In genomic region chr12:85632390-85632789, GRCh38 we compare ENCODE assay signal across 24 cellular contexts.
A peak's percentile ranks its signal among the peaks of the same experiment; 100 is the strongest.
DNase-seq lines count a peak whose midpoint lies in the region; ATAC-seq and TF ChIP-seq lines count a peak whose summit lies in the region.
"Had no signal": no experiment of that assay in that cellular context is flagged by ENCODE, and none has a peak within 500 bp of the region (broad histone marks: within the 10 kb centered on the region; RNA-seq: fewer than 3 reads in every experiment).

No MANE protein-coding gene starts in this region.

- no peak for TF ChIP-seq RAD21 in SK-N-SH (IDR thresholded peaks at IDR 0.05; ENCODE audit: low read length)

- H3K4me1 Mint-ChIP-seq in activated T-cell treated with anti-CD3 and anti-CD28 coated beads, Interleukin-2, amount 50 U/mL, for 72 hours (ENCODE audit: low read depth) = no peaks in the 10 kb centered on the region
- H3K4me1 Mint-ChIP-seq: CD8-positive, alpha-beta memory T cell; naive thymus-derived CD8-positive, alpha-beta T cell had no signal

- TF ChIP-seq EP300 in SK-N-SH (IDR thresholded peaks at IDR 0.05; ENCODE audit: borderline replicate concordance in 1 of 2, low read depth in 1 of 2, low read length in 1 of 2) = no peak

- POLR2A ChIA-PET in SK-N-SH (lab: Yijun Ruan, JAX) = no interaction called here

- WGBS in SK-N-SH (ENCODE audit: low lambda C conversion rate) = 11% methylated on average over 2 of the region's 2 CpGs

- ATAC-seq in SK-N-SH treated with all-trans-retinoic acid at 6 μM for 48 hours (no peak; the same call in 2 of the 3 replicates), HG03354 (IDR thresholded peaks at IDR 0.05; ENCODE audit: poor library complexity, severe bottlenecking, unreplicated experiment) (no peak), GM18867 (IDR thresholded peaks at IDR 0.05; ENCODE audit: unreplicated experiment) (no peak), GM18502 (IDR thresholded peaks at IDR 0.05; ENCODE audit: poor library complexity, unreplicated experiment) (no peak)
- no peak for ATAC-seq in activated T-cell treated with anti-CD3 and anti-CD28 coated beads, Interleukin-2, amount 50 U/mL, for 72 hours (replicated peaks in 1 of 2)
- ATAC-seq: naive thymus-derived CD8-positive, alpha-beta T cell had no signal

- H3K79me2 ChIP-seq in SK-N-SH (ENCODE audit: insufficient read depth) = no peaks in the 10 kb centered on the region

- no peak overlapping the region for H2AFZ ChIP-seq in SK-N-SH (ENCODE audit: low read depth)

- no peak overlapping the region for H3K4me2 ChIP-seq in SK-N-SH

- H3K36me3 Mint-ChIP-seq in activated T-cell treated with anti-CD3 and anti-CD28 coated beads, Interleukin-2, amount 50 U/mL, for 72 hours (ENCODE audit: insufficient read depth in 2 of 2) = no peaks in the 10 kb centered on the region
- H3K36me3 Mint-ChIP-seq: CD8-positive, alpha-beta memory T cell; naive thymus-derived CD8-positive, alpha-beta T cell had no signal

- peaks cover 2 to 6% of the 10 kb centered on the region in 2 donors for H3K9me3 Mint-ChIP-seq in activated T-cell treated with anti-CD3 and anti-CD28 coated beads, Interleukin-2, amount 50 U/mL, for 72 hours

- TF ChIP-seq CTCF in SK-N-SH (IDR thresholded peaks at IDR 0.05) = no peak
- no peak for TF ChIP-seq CTCF in fibroblast of the aortic adventitia (IDR thresholded peaks at IDR 0.05; ENCODE audit: insufficient read depth, low read length)

- CTCF ChIA-PET in SK-N-SH (lab: Yijun Ruan, JAX) = no interaction called here

- no peaks in the 10 kb centered on the region for H4K20me1 ChIP-seq in SK-N-SH (ENCODE audit: insufficient read depth)

- no peaks in the 10 kb centered on the region for H3K9me3 ChIP-seq in SK-N-SH
- H3K9me3 ChIP-seq: SJSA1 had no signal

- no peak overlapping the region for H3K9ac ChIP-seq in SK-N-SH

- H3K27ac Mint-ChIP-seq in activated T-cell treated with anti-CD3 and anti-CD28 coated beads, Interleukin-2, amount 50 U/mL, for 72 hours = no peak overlapping the region
- H3K27ac Mint-ChIP-seq: CD8-positive, alpha-beta memory T cell; naive thymus-derived CD8-positive, alpha-beta T cell had no signal

- H3K4me3 ChIP-seq in SK-N-SH (ENCODE audit: low read depth in 2 of 2, low read length in 1 of 2) (no peak overlapping the region), fibroblast of the aortic adventitia (ENCODE audit: low read depth, low read length) (no peak overlapping the region)
- H3K4me3 ChIP-seq: dorsolateral prefrontal cortex, MG63, SJSA1 had no signal

- DNase-seq in SK-N-SH (no peak), amniotic epithelial cell (ENCODE audit: low read depth) (peak; percentile 62), fibroblast of the aortic adventitia (ENCODE audit: low read depth) (peak; percentile 77)
- no peak for DNase-seq in activated T-cell treated with anti-CD3 and anti-CD28 coated beads, Interleukin-2, amount 50 U/mL, for 72 hours
- DNase-seq: 8988T; activated effector memory CD4-positive, alpha-beta T cell treated with Interleukin-2 at 50 U/mL for 16 hours; activated T-cell treated with anti-CD3 and anti-CD28 coated beads for 4 hours; CD8-positive, alpha-beta memory T cell; DMS153; dorsolateral prefrontal cortex; kidney; MG63; naive thymus-derived CD8-positive, alpha-beta T cell; NCI-H1436 treated with DMSO at 0.1 percent for 48 hours; NCI-H446; NCI-H774; occipital lobe; RPMI8226; stimulated activated naive CD4-positive, alpha-beta T cell treated with Interleukin-2 at 50 U/mL for 16 hours had no signal

- H3K9me2 ChIP-seq in SK-N-SH = no peaks in the 10 kb centered on the region

- H3K27ac ChIP-seq in SK-N-SH (ENCODE audit: low read depth in 2 of 2, low read length in 1 of 2) = no peak overlapping the region
- H3K27ac ChIP-seq: dorsolateral prefrontal cortex, SJSA1 had no signal

- no peak overlapping the region for H3K4me3 Mint-ChIP-seq in activated T-cell treated with anti-CD3 and anti-CD28 coated beads, Interleukin-2, amount 50 U/mL, for 72 hours
- H3K4me3 Mint-ChIP-seq: CD8-positive, alpha-beta memory T cell; naive thymus-derived CD8-positive, alpha-beta T cell had no signal

- no peaks in the 10 kb centered on the region for H3K36me3 ChIP-seq in SK-N-SH (replicated peaks in 1 of 2; ENCODE audit: control insufficient read depth in 1 of 2, insufficient read depth in 2 of 2, low read length in 1 of 2)
- H3K36me3 ChIP-seq: MG63, SJSA1 had no signal

- H3K27me3 ChIP-seq in SK-N-SH (ENCODE audit: insufficient read depth) = no peaks in the 10 kb centered on the region
- H3K27me3 ChIP-seq: MG63, SJSA1 had no signal

- no peaks in the 10 kb centered on the region for H3K27me3 Mint-ChIP-seq in activated T-cell treated with anti-CD3 and anti-CD28 coated beads, Interleukin-2, amount 50 U/mL, for 72 hours (ENCODE audit: low read depth)
- H3K27me3 Mint-ChIP-seq: CD8-positive, alpha-beta memory T cell had no signal

- peaks cover 11% of the 10 kb centered on the region for H3F3A ChIP-seq in SK-N-SH (replicated peaks; ENCODE audit: insufficient read depth)

- H3K4me1 ChIP-seq in SK-N-SH (ENCODE audit: control insufficient read depth in 1 of 2, insufficient read depth in 2 of 2, low read depth in 1 of 2, low read length in 1 of 2) = peaks cover 0 to 11% of the 10 kb centered on the region in 2 experiments; a peak in 1 of 4 replicates
- H3K4me1 ChIP-seq: SJSA1 had no signal

TF ChIP-seq in SK-N-SH, 30 proteins besides CTCF, POLR2A, EP300 and RAD21:
- TF ChIP-seq SMC3 (IDR thresholded peaks at IDR 0.05; ENCODE audit: low read depth, low read length) (no peak), NFIC (IDR thresholded peaks at IDR 0.05; ENCODE audit: borderline replicate concordance) (no peak), FOXM1 (IDR thresholded peaks at IDR 0.05; ENCODE audit: low read depth) (0 out of 2 replicates have a peak, but pooled peaks have one; percentile 9), PBX3 (IDR thresholded peaks at IDR 0.05) (no peak), TCF12 (IDR thresholded peaks at IDR 0.05) (peak; percentile 2; the same call in 1 of the 2 replicates), SIN3A (IDR thresholded peaks at IDR 0.05; ENCODE audit: borderline replicate concordance, low read depth, low read length) (no peak), MAX (IDR thresholded peaks at IDR 0.05; ENCODE audit: low read depth) (no peak)

TF ChIP-seq in SK-N-SH treated with all-trans-retinoic acid at 6 μM for 48 hours, 23 proteins besides CTCF, POLR2A, EP300 and RAD21 (continues in another document):
- no peak for TF ChIP-seq ZC3H10 (CRISPR knock-in tag; IDR thresholded peaks at IDR 0.05)
- TF ChIP-seq PATZ1 (CRISPR knock-in tag; IDR thresholded peaks at IDR 0.05; ENCODE audit: borderline replicate concordance) = no peak
- TF ChIP-seq CSRNP3 (CRISPR knock-in tag; IDR thresholded peaks at IDR 0.05) = no peak
- no peak for TF ChIP-seq GLIS3 (CRISPR knock-in tag; IDR thresholded peaks at IDR 0.05)
- TF ChIP-seq POU6F1 (CRISPR knock-in tag; IDR thresholded peaks at IDR 0.05; ENCODE audit: borderline replicate concordance, low read depth) = no peak
- no peak for TF ChIP-seq ZFP30 (CRISPR knock-in tag; IDR thresholded peaks at IDR 0.05)
- TF ChIP-seq CSDC2 (CRISPR knock-in tag; IDR thresholded peaks at IDR 0.05) = no peak
- TF ChIP-seq TCF4 (CRISPR knock-in tag; IDR thresholded peaks at IDR 0.05; ENCODE audit: borderline replicate concordance) = no peak
- no peak for TF ChIP-seq ZNF565 (CRISPR knock-in tag; conservative IDR thresholded peaks at IDR 0.05; ENCODE audit: low read depth)
- no peak for TF ChIP-seq ZNF8 (CRISPR knock-in tag; IDR thresholded peaks at IDR 0.05)

Comparison
In these comparisons a context has a peak if more than half of its experiments do, and no peak if none do; other contexts are left out.
1. DNase-seq: peak in amniotic epithelial cell (single experiment) and fibroblast of the aortic adventitia (single experiment); none in SK-N-SH (single experiment) and activated T-cell treated with anti-CD3 and anti-CD28 coated beads, Interleukin-2, amount 50 U/mL, for 72 hours (0 of 2).